25 cellular contexts compared by ENCODE assay signal in genomic region chr5:38553001-38553521, GRCh38. TPM values are rescaled to one million over a fixed set of nuclear protein-coding genes. Genes with fewer than 3 reads are reported as not detected.
DNase-seq lines count a peak whose midpoint lies in the region; ATAC-seq and TF ChIP-seq lines count a peak whose summit lies in the region.
"Had no signal": no experiment of that assay in that cellular context is flagged by ENCODE, and none has a peak within 500 bp of the region (broad histone marks: within the 10 kb centered on the region; RNA-seq: fewer than 3 reads in every experiment).

No MANE protein-coding gene starts in this region.

- no peak overlapping the region for H3K4me3 ChIP-seq in IMR-90 (ENCODE audit: insufficient read depth, low read depth, low read length)
- H3K4me3 ChIP-seq in endodermal cell (ENCODE audit: low read length) = peak overlapping the region; percentile 77
- peak overlapping the region; percentile 82 for H3K4me3 ChIP-seq in lower lobe of right lung
- H3K4me3 ChIP-seq: pancreas, right atrium auricular region had no signal

- H3K9me3 ChIP-seq in IMR-90 (ENCODE audit: control insufficient read depth, insufficient read depth, low read length) = no peaks in the 10 kb centered on the region
- no peaks in the 10 kb centered on the region for H3K9me3 ChIP-seq in endodermal cell (ENCODE audit: control insufficient read depth, low read length)
- no peaks in the 10 kb centered on the region for H3K9me3 ChIP-seq in lower lobe of right lung
- H3K9me3 ChIP-seq in T-helper 17 cell (ENCODE audit: control insufficient read depth, low read length, poor library complexity, severe bottlenecking) = no peaks in the 10 kb centered on the region
- H3K9me3 ChIP-seq: pancreas, right atrium auricular region had no signal

- H3K27me3 Mint-ChIP-seq in endodermal cell (ENCODE audit: insufficient read depth) (no peaks in the 10 kb centered on the region), type B pancreatic cell (peaks cover 18% of the 10 kb centered on the region), T-helper 17 cell (peaks cover 48% of the 10 kb centered on the region)

- no peak overlapping the region for H2AK9ac ChIP-seq in IMR-90 (replicated peaks; ENCODE audit: low read depth, low read length, poor library complexity)

- no peak overlapping the region for H3K4me2 ChIP-seq in IMR-90 (ENCODE audit: low read depth, low read length)

- H3K4me1 Mint-ChIP-seq in endodermal cell (peaks cover 46% of the 10 kb centered on the region), type B pancreatic cell (ENCODE audit: unreplicated experiment) (peaks cover 21% of the 10 kb centered on the region), T-helper 17 cell (peaks cover 11% of the 10 kb centered on the region)

- no peak for ATAC-seq in IMR-90 (ENCODE audit: low read depth)
- no peak for ATAC-seq in lower lobe of right lung
- no peak for ATAC-seq in T-helper 17 cell
- no peak for ATAC-seq in omental fat pad (ENCODE audit: low FRiP score)
- ATAC-seq in HG02588 (IDR thresholded peaks at IDR 0.05; ENCODE audit: unreplicated experiment) = no peak
- ATAC-seq: activated naive CD4-positive, alpha-beta T cell treated with anti-CD3 and anti-CD28 coated beads, Interleukin-2, amount 50 U/mL, for 72 hours; esophagus mucosa; foreskin keratinocyte; pancreas had no signal

- WGBS in IMR-90 (ENCODE audit: extremely low coverage in 2 of 2, insufficient read length in 1 of 2), 2 experiments = 80% methylated on average over 1 of the region's 2 CpGs; no CpG with 5 or more reads in 1 of the 2 experiments
- WGBS in endodermal cell (ENCODE audit: insufficient coverage in 1 of 2, insufficient read length in 1 of 2), 2 experiments = 67 to 100% methylated on average over 1 to 2 of the region's 2 CpGs

- no TSS peak for BruUV-seq in IMR-90 (replicated peaks; lab: Mats Ljungman, UMichigan)

- peaks cover 7 to 33% of the 10 kb centered on the region in 2 experiments for H3K79me1 ChIP-seq in IMR-90 (ENCODE audit: low read depth in 1 of 2, low read length in 2 of 2)

- DNase-seq in IMR-90 = no peak
- DNase-seq in endodermal cell = no peak
- DNase-seq in lower lobe of right lung = no peak
- DNase-seq in type B pancreatic cell (ENCODE audit: extremely low spot score, unreplicated experiment) = no peak
- no peak for DNase-seq in T-helper 17 cell
- DNase-seq in omental fat pad (ENCODE audit: low spot score) = no peak
- no peak for DNase-seq in stimulated activated CD4-positive, alpha-beta T cell treated with anti-CD3 and anti-CD28 coated beads, Interleukin-2, amount 100 ng/mL, for 24 hours
- DNase-seq: activated CD4-positive, alpha-beta T cell treated with anti-CD3 and anti-CD28 coated beads for 48 hours; activated effector memory CD4-positive, alpha-beta T cell treated with Interleukin-2 at 50 U/mL for 16 hours; amygdala; COR-L47; foreskin keratinocyte; HCEC 1CT; kidney glomerular epithelial cell; NCI-H1048; NCI-H446 treated with DMSO at 0.1 percent for 48 hours; NCI-H774; pancreas; stimulated activated CD4-positive, alpha-beta T cell treated with anti-CD3 and anti-CD28 coated beads, Interleukin-4, amount 100 ng/mL, for 24 hours; WERI-Rb-1 had no signal

- no peak overlapping the region for H2BK20ac ChIP-seq in IMR-90 (ENCODE audit: low read depth, low read length)

- no peak overlapping the region for H3K4ac ChIP-seq in IMR-90 (ENCODE audit: low read depth, low read length)

- TF ChIP-seq CTCF in IMR-90 (conservative IDR thresholded peaks at IDR 0.05; ENCODE audit: low read depth, low read length) (no peak), endodermal cell (conservative IDR thresholded peaks at IDR 0.05) (no peak), lower lobe of right lung (IDR thresholded peaks at IDR 0.05) (no peak), type B pancreatic cell (conservative IDR thresholded peaks at IDR 0.05) (no peak), omental fat pad (IDR thresholded peaks at IDR 0.05) (no peak)

- peak overlapping the region; percentile 29 for H3K4me3 Mint-ChIP-seq in endodermal cell
- peak overlapping the region; percentile 1 for H3K4me3 Mint-ChIP-seq in type B pancreatic cell
- no peak overlapping the region for H3K4me3 Mint-ChIP-seq in T-helper 17 cell

- peaks cover 4% of the 10 kb centered on the region; the same call in 1 of the 2 replicates for H3K9me1 ChIP-seq in IMR-90 (ENCODE audit: insufficient read depth, low read length)

- no peaks in the 10 kb centered on the region for H3K27me3 ChIP-seq in IMR-90 (ENCODE audit: control insufficient read depth, insufficient read depth, low read length)
- H3K27me3 ChIP-seq in endodermal cell (ENCODE audit: control insufficient read depth, insufficient read depth, low read length, poor library complexity, severe bottlenecking) = no peaks in the 10 kb centered on the region
- peaks cover 16% of the 10 kb centered on the region for H3K27me3 ChIP-seq in lower lobe of right lung (ENCODE audit: low read depth)
- H3K27me3 ChIP-seq: pancreas, right atrium auricular region had no signal

- H3K9me3 Mint-ChIP-seq in endodermal cell (no peaks in the 10 kb centered on the region), type B pancreatic cell (peaks cover 3% of the 10 kb centered on the region)
- H3K9me3 Mint-ChIP-seq: activated naive CD4-positive, alpha-beta T cell treated with anti-CD3 and anti-CD28 coated beads, Interleukin-2, amount 50 U/mL, for 72 hours had no signal

- in situ Hi-C loops in IMR-90 (cut with MboI; ENCODE audit: low sequenced_read_pairs) = no loop called here

- H2AK5ac ChIP-seq in IMR-90 (ENCODE audit: low read depth, low read length) = 0 out of 2 replicates have a peak overlapping the region, but pooled peaks have one; percentile 11

- H3K27ac Mint-ChIP-seq in endodermal cell = no peak overlapping the region
- no peak overlapping the region for H3K27ac Mint-ChIP-seq in type B pancreatic cell
- H3K27ac Mint-ChIP-seq in T-helper 17 cell = no peak overlapping the region
- H3K27ac Mint-ChIP-seq: activated naive CD4-positive, alpha-beta T cell treated with anti-CD3 and anti-CD28 coated beads, Interleukin-2, amount 50 U/mL, for 72 hours had no signal

- CTCF ChIA-PET in IMR-90 (lab: Yijun Ruan, JAX) = interaction anchor here (0.6 to 1.2 kb wide), 4 partner anchors 110 to 1039 kb away, joined by 3 to 5 read pairs (median 3); no protein-coding TSS in a partner anchor

- H3K56ac ChIP-seq in IMR-90 (ENCODE audit: extremely low read depth, insufficient read depth, low read length) = no peak overlapping the region

- H3K14ac ChIP-seq in IMR-90 (replicated peaks; ENCODE audit: low read depth, low read length) = no peak overlapping the region

- intact Hi-C loops in IMR-90 (cut with micrococcal nuclease) (loop anchor here (5.0 to 10.0 kb wide), 5 partner anchors 86 to 372 kb away; no protein-coding TSS in a partner anchor), lower lobe of right lung (cut with DNase I) (no loop called here)

- no peak overlapping the region for H3K27ac ChIP-seq in IMR-90 (ENCODE audit: insufficient read depth, low read length)
- no peak overlapping the region for H3K27ac ChIP-seq in endodermal cell (ENCODE audit: low read depth, low read length)
- no peak overlapping the region for H3K27ac ChIP-seq in lower lobe of right lung
- H3K27ac ChIP-seq: C4-2B, foreskin keratinocyte, pancreas, WERI-Rb-1 had no signal

- no peak overlapping the region for H4K91ac ChIP-seq in IMR-90 (ENCODE audit: insufficient read depth, low read depth, low read length)

- H3K23ac ChIP-seq in IMR-90 (ENCODE audit: low read depth, low read length) = 0 out of 2 replicates have a peak overlapping the region, but pooled peaks have one; percentile 5

- H4K5ac ChIP-seq in IMR-90 (ENCODE audit: low read depth, low read length) = no peak overlapping the region

- TF ChIP-seq RAD21 in IMR-90 (IDR thresholded peaks at IDR 0.05; ENCODE audit: low read length) = no peak

- H3K36me3 ChIP-seq in IMR-90 (ENCODE audit: control insufficient read depth, insufficient read depth, low read length) = no peaks in the 10 kb centered on the region
- H3K36me3 ChIP-seq in endodermal cell (ENCODE audit: control insufficient read depth, insufficient read depth, low read length) = peaks cover 22% of the 10 kb centered on the region
- no peaks in the 10 kb centered on the region for H3K36me3 ChIP-seq in lower lobe of right lung
- H3K36me3 ChIP-seq: pancreas, right atrium auricular region, WERI-Rb-1 had no signal

- dilution Hi-C loops in IMR-90 (cut with HindIII; ENCODE audit: low sequenced_read_pairs, unreplicated experiment) = no loop called here

- no peak overlapping the region for H2BK120ac ChIP-seq in IMR-90 (ENCODE audit: low read depth, low read length)

- H3K18ac ChIP-seq in IMR-90 (ENCODE audit: low read depth, low read length) = no peak overlapping the region

- H3K9ac ChIP-seq in IMR-90 (ENCODE audit: low read depth, low read length) = no peak overlapping the region
- no peak overlapping the region for H3K9ac ChIP-seq in endodermal cell (ENCODE audit: extremely low read depth, low read length, poor library complexity, severe bottlenecking)

- peaks cover 7% of the 10 kb centered on the region for H4K20me1 ChIP-seq in IMR-90 (ENCODE audit: insufficient read depth, low read length)

- H2AFZ ChIP-seq in IMR-90 (replicated peaks; ENCODE audit: low read length, poor library complexity) = no peak overlapping the region

- POLR2A ChIA-PET in IMR-90 (lab: Charles Lee; ENCODE audit: unreplicated experiment) = no interaction called here

- H3K36me3 Mint-ChIP-seq in endodermal cell (ENCODE audit: low read depth) (no peaks in the 10 kb centered on the region), type B pancreatic cell (peaks cover 3% of the 10 kb centered on the region), T-helper 17 cell (ENCODE audit: low read depth) (peaks cover 2% of the 10 kb centered on the region)
- H3K36me3 Mint-ChIP-seq: activated naive CD4-positive, alpha-beta T cell treated with anti-CD3 and anti-CD28 coated beads, Interleukin-2, amount 50 U/mL, for 72 hours had no signal

- no peak for TF ChIP-seq POLR2A in IMR-90 (IDR thresholded peaks at IDR 0.05; ENCODE audit: low read depth, low read length)

- no peak overlapping the region for H2BK15ac ChIP-seq in IMR-90 (ENCODE audit: low read depth, low read length)

- no peak overlapping the region for H2BK5ac ChIP-seq in IMR-90 (ENCODE audit: low read depth, low read length, poor library complexity, severe bottlenecking)

- H4K8ac ChIP-seq in IMR-90 (ENCODE audit: low read depth in 2 of 2, low read length in 2 of 2) = no peak overlapping the region

- H3K4me1 ChIP-seq in IMR-90 (ENCODE audit: control insufficient read depth, insufficient read depth, low read length) (peaks cover 11% of the 10 kb centered on the region), endodermal cell (ENCODE audit: control insufficient read depth, insufficient read depth, low read length) (peaks cover 17% of the 10 kb centered on the region), lower lobe of right lung (peaks cover 38% of the 10 kb centered on the region)
- H3K4me1 ChIP-seq: foreskin keratinocyte had no signal

RNA-seq across cellular contexts. Expression of gene LIFR, which starts 3.4 kb away (rescaled TPM):
- 10.4 and 13.9 TPM in 2 replicates for total RNA-seq in IMR-90 (2012; rRNA removed)
- 1.6 and 1.9 TPM in 2 replicates for polyA plus RNA-seq in IMR-90 (2012; rRNA removed)
- polyA plus RNA-seq in IMR-90 (2012; cell fraction: cytosol; rRNA removed) = 0.35 and 0.54 TPM in 2 replicates
- polyA plus RNA-seq in IMR-90 (2012; cell fraction: nucleus; rRNA removed; ENCODE audit: low replicate concordance) = 0.50 and 4.3 TPM in 2 replicates
- total RNA-seq in endodermal cell = 10 to 100 TPM; 81.7 to 85.9 TPM
- polyA plus RNA-seq in endodermal cell (2013, experiment 1 of 2) = 36.8 TPM
- 46.8 TPM for polyA plus RNA-seq in endodermal cell (2013, experiment 2 of 2)
- total RNA-seq in lower lobe of right lung = 110 TPM
- 15.6 and 32.7 TPM in 2 replicates for total RNA-seq in type B pancreatic cell (ENCODE audit: low replicate concordance)
- under 1 TPM in 1 of 2 donors, not detected in 1; 0.27 TPM for total RNA-seq in T-helper 17 cell
- 100 to 1,000 TPM in 3 of 4 donors, 10 to 100 TPM in 1; 95.9 to 388 (median 126) TPM for total RNA-seq in omental fat pad
